Comparison of ENCODE assay signal across 1 cellular context in genomic region chr19:4457654-4458406, GRCh38.
A peak's percentile ranks its signal among the peaks of the same experiment; 100 is the strongest.
TF ChIP-seq lines count a peak whose summit lies in the region.

A gene with protein sequence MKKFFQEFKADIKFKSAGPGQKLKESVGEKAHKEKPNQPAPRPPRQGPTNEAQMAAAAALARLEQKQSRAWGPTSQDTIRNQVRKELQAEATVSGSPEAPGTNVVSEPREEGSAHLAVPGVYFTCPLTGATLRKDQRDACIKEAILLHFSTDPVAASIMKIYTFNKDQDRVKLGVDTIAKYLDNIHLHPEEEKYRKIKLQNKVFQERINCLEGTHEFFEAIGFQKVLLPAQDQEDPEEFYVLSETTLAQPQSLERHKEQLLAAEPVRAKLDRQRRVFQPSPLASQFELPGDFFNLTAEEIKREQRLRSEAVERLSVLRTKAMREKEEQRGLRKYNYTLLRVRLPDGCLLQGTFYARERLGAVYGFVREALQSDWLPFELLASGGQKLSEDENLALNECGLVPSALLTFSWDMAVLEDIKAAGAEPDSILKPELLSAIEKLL (minus strand): TSS chr19:4457794. CDS start chr19:4457697, 97 bp downstream.

TF ChIP-seq in HepG2, 621 proteins besides CTCF, POLR2A, EP300 and RAD21 (continued from another document and continues in another):
- TF ChIP-seq, protein P1, sequence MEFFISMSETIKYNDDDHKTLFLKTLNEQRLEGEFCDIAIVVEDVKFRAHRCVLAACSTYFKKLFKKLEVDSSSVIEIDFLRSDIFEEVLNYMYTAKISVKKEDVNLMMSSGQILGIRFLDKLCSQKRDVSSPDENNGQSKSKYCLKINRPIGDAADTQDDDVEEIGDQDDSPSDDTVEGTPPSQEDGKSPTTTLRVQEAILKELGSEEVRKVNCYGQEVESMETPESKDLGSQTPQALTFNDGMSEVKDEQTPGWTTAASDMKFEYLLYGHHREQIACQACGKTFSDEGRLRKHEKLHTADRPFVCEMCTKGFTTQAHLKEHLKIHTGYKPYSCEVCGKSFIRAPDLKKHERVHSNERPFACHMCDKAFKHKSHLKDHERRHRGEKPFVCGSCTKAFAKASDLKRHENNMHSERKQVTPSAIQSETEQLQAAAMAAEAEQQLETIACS (CRISPR knock-in tag; IDR thresholded peaks at IDR 0.05): no peak
- TF ChIP-seq TFDP2 (CRISPR knock-in tag; IDR thresholded peaks at IDR 0.05): no peak
- TF ChIP-seq ZNF329 (CRISPR knock-in tag; IDR thresholded peaks at IDR 0.05; ENCODE audit: low read depth): no peak
- no peak for TF ChIP-seq MATR3 (CRISPR knock-in tag; IDR thresholded peaks at IDR 0.05)
- TF ChIP-seq HIVEP1 (CRISPR knock-in tag; IDR thresholded peaks at IDR 0.05): no peak
- no peak for TF ChIP-seq IRF9 (CRISPR knock-in tag; IDR thresholded peaks at IDR 0.05; ENCODE audit: borderline replicate concordance)
- peak; percentile 60; the same call in 1 of the 2 replicates for TF ChIP-seq SRF (IDR thresholded peaks at IDR 0.05; ENCODE audit: low read depth, low read length)
- no peak for TF ChIP-seq CHD4 (IDR thresholded peaks at IDR 0.05; ENCODE audit: borderline replicate concordance, low read length)
- TF ChIP-seq FOXK2 (IDR thresholded peaks at IDR 0.05): no peak
- TF ChIP-seq, protein P2, sequence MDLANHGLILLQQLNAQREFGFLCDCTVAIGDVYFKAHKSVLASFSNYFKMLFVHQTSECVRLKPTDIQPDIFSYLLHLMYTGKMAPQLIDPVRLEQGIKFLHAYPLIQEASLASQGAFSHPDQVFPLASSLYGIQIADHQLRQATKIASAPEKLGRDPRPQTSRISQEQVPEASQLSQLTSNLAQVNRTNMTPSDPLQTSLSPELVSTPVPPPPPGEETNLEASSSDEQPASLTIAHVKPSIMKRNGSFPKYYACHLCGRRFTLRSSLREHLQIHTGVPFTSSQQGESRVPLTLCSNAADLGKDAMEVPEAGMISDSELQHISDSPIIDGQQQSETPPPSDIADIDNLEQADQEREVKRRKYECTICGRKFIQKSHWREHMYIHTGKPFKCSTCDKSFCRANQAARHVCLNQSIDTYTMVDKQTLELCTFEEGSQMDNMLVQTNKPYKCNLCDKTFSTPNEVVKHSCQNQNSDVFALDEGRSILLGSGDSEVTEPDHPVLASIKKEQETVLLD (CRISPR knock-in tag; IDR thresholded peaks at IDR 0.05; ENCODE audit: low read depth): peak; percentile 87
- no peak for TF ChIP-seq ETS1 (CRISPR knock-in tag; IDR thresholded peaks at IDR 0.05)
- 0 out of 2 replicates have a peak, but pooled peaks have one; percentile 30 for TF ChIP-seq NFATC3 (CRISPR knock-in tag; IDR thresholded peaks at IDR 0.05)
- TF ChIP-seq, protein P3, sequence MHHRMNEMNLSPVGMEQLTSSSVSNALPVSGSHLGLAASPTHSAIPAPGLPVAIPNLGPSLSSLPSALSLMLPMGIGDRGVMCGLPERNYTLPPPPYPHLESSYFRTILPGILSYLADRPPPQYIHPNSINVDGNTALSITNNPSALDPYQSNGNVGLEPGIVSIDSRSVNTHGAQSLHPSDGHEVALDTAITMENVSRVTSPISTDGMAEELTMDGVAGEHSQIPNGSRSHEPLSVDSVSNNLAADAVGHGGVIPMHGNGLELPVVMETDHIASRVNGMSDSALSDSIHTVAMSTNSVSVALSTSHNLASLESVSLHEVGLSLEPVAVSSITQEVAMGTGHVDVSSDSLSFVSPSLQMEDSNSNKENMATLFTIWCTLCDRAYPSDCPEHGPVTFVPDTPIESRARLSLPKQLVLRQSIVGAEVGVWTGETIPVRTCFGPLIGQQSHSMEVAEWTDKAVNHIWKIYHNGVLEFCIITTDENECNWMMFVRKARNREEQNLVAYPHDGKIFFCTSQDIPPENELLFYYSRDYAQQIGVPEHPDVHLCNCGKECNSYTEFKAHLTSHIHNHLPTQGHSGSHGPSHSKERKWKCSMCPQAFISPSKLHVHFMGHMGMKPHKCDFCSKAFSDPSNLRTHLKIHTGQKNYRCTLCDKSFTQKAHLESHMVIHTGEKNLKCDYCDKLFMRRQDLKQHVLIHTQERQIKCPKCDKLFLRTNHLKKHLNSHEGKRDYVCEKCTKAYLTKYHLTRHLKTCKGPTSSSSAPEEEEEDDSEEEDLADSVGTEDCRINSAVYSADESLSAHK (CRISPR knock-in tag; IDR thresholded peaks at IDR 0.05; ENCODE audit: borderline replicate concordance): no peak
- TF ChIP-seq BCLAF1 (IDR thresholded peaks at IDR 0.05): no peak
- no peak; the same call in 1 of the 2 replicates for TF ChIP-seq ZFP91 (CRISPR knock-in tag; IDR thresholded peaks at IDR 0.05; ENCODE audit: borderline replicate concordance)
- TF ChIP-seq RXRA (CRISPR knock-in tag; IDR thresholded peaks at IDR 0.05): no peak
- TF ChIP-seq PREB (CRISPR knock-in tag; IDR thresholded peaks at IDR 0.05): no peak
- no peak for TF ChIP-seq ZNF407 (CRISPR knock-in tag; IDR thresholded peaks at IDR 0.05; ENCODE audit: not compliant biosample characterization)
- no peak for TF ChIP-seq KAT7 (CRISPR knock-in tag; IDR thresholded peaks at IDR 0.05; ENCODE audit: borderline replicate concordance)
- peak; percentile 61 for TF ChIP-seq TEAD3 (CRISPR knock-in tag; optimal IDR thresholded peaks at IDR 0.05; ENCODE audit: borderline replicate concordance)
- TF ChIP-seq CHD2 (IDR thresholded peaks at IDR 0.05; ENCODE audit: low read depth, low read length): peak; percentile 32; the same call in 1 of the 2 replicates
- TF ChIP-seq ZNF12 (CRISPR knock-in tag; IDR thresholded peaks at IDR 0.05): no peak
- TF ChIP-seq PPARG (CRISPR knock-in tag; conservative IDR thresholded peaks at IDR 0.05): no peak
- TF ChIP-seq MZF1 (CRISPR knock-in tag; IDR thresholded peaks at IDR 0.05; ENCODE audit: borderline replicate concordance): no peak
